Comparison of ENCODE assay signal across 7 cellular contexts in the genomic region with DNA sequence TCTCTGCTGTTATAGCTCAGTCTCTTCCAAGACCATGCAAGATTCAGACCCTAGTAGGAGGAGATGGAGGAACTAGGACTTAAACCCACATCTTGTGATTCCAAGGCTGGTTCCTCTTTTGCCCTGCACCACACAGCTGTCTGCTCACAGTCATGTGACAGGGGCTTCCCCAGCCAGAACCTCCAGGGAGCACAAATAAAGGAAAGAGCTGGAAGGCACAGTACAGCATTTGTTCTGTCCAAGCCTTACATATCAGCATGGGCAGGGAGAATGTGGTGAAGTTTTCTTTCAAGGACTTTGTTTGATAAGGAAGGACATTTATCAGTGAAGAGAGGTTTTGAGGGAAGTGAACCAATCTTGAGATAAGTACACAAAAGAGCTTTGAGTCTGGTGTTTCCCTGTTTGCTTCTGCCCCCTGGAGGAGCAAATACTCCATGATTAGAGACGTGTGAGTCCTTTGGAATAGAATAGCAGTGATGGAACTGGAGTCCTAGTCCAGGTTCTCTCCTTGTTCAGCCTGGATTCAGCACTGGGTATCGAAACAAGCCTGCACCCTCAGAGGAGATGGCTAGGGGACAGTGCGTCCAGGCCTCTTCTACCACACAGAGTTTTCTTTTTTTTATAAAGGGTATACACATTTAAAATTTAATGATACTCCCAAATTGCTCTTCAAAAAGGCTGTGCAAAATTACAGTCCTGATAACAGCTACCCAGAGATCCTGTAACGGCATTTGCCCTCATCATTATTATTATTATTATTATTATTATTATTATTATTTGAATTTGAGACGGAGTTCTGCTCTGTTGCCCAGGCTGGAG. TPM values are rescaled to one million over a fixed set of nuclear protein-coding genes. Genes with fewer than 3 reads are reported as not detected.
DNase-seq lines count a peak whose midpoint lies in the region; ATAC-seq and TF ChIP-seq lines count a peak whose summit lies in the region.

No MANE protein-coding gene starts in this region.

- H3K4me1 Mint-ChIP-seq in activated naive CD4-positive, alpha-beta T cell treated with anti-CD3 and anti-CD28 coated beads for 36 hours (ENCODE audit: low read depth), result peaks cover 24% of the 10 kb centered on the region

- H3K4me1 ChIP-seq in ES-I3 (ENCODE audit: insufficient read depth, low read length) (peaks cover 6% of the 10 kb centered on the region; the same call in 1 of the 2 replicates), OCI-LY1 (ENCODE audit: insufficient read depth, low read length, severe bottlenecking) (peaks cover 30% of the 10 kb centered on the region)

- peak overlapping the region; percentile 79 for H3K27ac ChIP-seq in OCI-LY1 (ENCODE audit: low read depth, low read length, poor library complexity, severe bottlenecking)

- H3K4me3 ChIP-seq in OCI-LY1 (ENCODE audit: low read depth, low read length, poor library complexity, severe bottlenecking), result no peak overlapping the region

- no peaks in the 10 kb centered on the region for H3K9me3 Mint-ChIP-seq in activated naive CD4-positive, alpha-beta T cell treated with anti-CD3 and anti-CD28 coated beads for 36 hours

- no peaks in the 10 kb centered on the region for H3K27me3 Mint-ChIP-seq in activated naive CD4-positive, alpha-beta T cell treated with anti-CD3 and anti-CD28 coated beads for 36 hours (ENCODE audit: low read depth)

- H3F3A ChIP-seq in OCI-LY1 (ENCODE audit: insufficient read depth, low read length), result no peaks in the 10 kb centered on the region

- intact Hi-C loops in activated naive CD4-positive, alpha-beta T cell treated with anti-CD3 and anti-CD28 coated beads for 36 hours (cut with micrococcal nuclease), result loop anchor here (1.0 kb wide), 8 partner anchors 29 to 445 kb away; a partner anchor contains a TSS

- H4K20me1 ChIP-seq in OCI-LY1 (ENCODE audit: insufficient read depth, low read length), result no peaks in the 10 kb centered on the region

- no peaks in the 10 kb centered on the region for H3K79me2 ChIP-seq in OCI-LY1 (ENCODE audit: insufficient read depth, low read length)

- no peaks in the 10 kb centered on the region for H3K27me3 ChIP-seq in OCI-LY1 (ENCODE audit: insufficient read depth, low read length)

- no peaks in the 10 kb centered on the region for H3K36me3 ChIP-seq in ES-I3 (ENCODE audit: insufficient read depth, low read length)
- peaks cover 60% of the 10 kb centered on the region for H3K36me3 ChIP-seq in OCI-LY1 (ENCODE audit: insufficient read depth, low read length)

- no peak overlapping the region for H3K4me3 Mint-ChIP-seq in activated naive CD4-positive, alpha-beta T cell treated with anti-CD3 and anti-CD28 coated beads for 36 hours

- CTCF ChIA-PET in activated naive CD4-positive, alpha-beta T cell treated with anti-CD3 and anti-CD28 coated beads for 36 hours (lab: Charles Lee), result interaction anchor here (0.6 to 3.0 kb wide), 29 partner anchors 8 to 1218 kb away, joined by 3 to 35 read pairs (median 3); a partner anchor contains a TSS

- H3K36me3 Mint-ChIP-seq in activated naive CD4-positive, alpha-beta T cell treated with anti-CD3 and anti-CD28 coated beads for 36 hours (ENCODE audit: low read depth), result peaks cover 51% of the 10 kb centered on the region

- ATAC-seq in GM21390 (IDR thresholded peaks at IDR 0.05; ENCODE audit: unreplicated experiment), result peak; percentile 95

- no peak overlapping the region for H2AFZ ChIP-seq in OCI-LY1 (ENCODE audit: low read length)

- peak overlapping the region; percentile 18; the same call in 1 of the 2 replicates for H3K4me2 ChIP-seq in OCI-LY1 (ENCODE audit: low read length)

- TF ChIP-seq CTCF in OCI-LY1 (IDR thresholded peaks at IDR 0.05; ENCODE audit: low read length), result peak; percentile 75

- H3K9me3 ChIP-seq in ES-I3 (ENCODE audit: control insufficient read depth, insufficient read depth, low read length), result no peaks in the 10 kb centered on the region
- no peaks in the 10 kb centered on the region for H3K9me3 ChIP-seq in OCI-LY1 (ENCODE audit: low read length)

- H3K9ac ChIP-seq in ES-I3 (ENCODE audit: low read depth, low read length), result 0 out of 2 replicates have a peak overlapping the region, but pooled peaks have one; percentile 2
- no peak overlapping the region; the same call in 1 of the 2 replicates for H3K9ac ChIP-seq in OCI-LY1 (ENCODE audit: low read length)

- DNase-seq in HS-5 (ENCODE audit: low read depth) (peak; percentile 61), germinal center (ENCODE audit: low spot score) (peak; percentile 83), nucleus accumbens (lab: John Stamatoyannopoulos, UW) (peak in 51 of 56 donors; percentile 11 to 88 (median 65))
- DNase-seq in activated naive CD4-positive, alpha-beta T cell treated with anti-CD3 and anti-CD28 coated beads for 36 hours, result peak; percentile 76

- H3K9me2 ChIP-seq in OCI-LY1 (ENCODE audit: low read depth, low read length), result no peaks in the 10 kb centered on the region

- peak overlapping the region; percentile 86 for H3K27ac Mint-ChIP-seq in activated naive CD4-positive, alpha-beta T cell treated with anti-CD3 and anti-CD28 coated beads for 36 hours

RNA-seq across cellular contexts. Expression of a gene that starts 24.6 kb away (rescaled TPM):
- total RNA-seq in activated naive CD4-positive, alpha-beta T cell treated with anti-CD3 and anti-CD28 coated beads for 36 hours, result 10 to 100 TPM; 22.0 to 22.1 TPM

RNA-seq across cellular contexts. Expression of a gene that starts 42.4 kb away (rescaled TPM):
- total RNA-seq in activated naive CD4-positive, alpha-beta T cell treated with anti-CD3 and anti-CD28 coated beads for 36 hours, result 100 to 1,000 TPM; 214 to 222 TPM
